17 cellular contexts compared by ENCODE assay signal in genomic region chr20:35008411-35009342, GRCh38. TPM values are rescaled to one million over a fixed set of nuclear protein-coding genes. Genes with fewer than 3 reads are reported as not detected.
DNase-seq lines count a peak whose midpoint lies in the region; ATAC-seq and TF ChIP-seq lines count a peak whose summit lies in the region.
"Had no signal": no experiment of that assay in that cellular context is flagged by ENCODE, and none has a peak within 500 bp of the region (broad histone marks: within the 10 kb centered on the region; RNA-seq: fewer than 3 reads in every experiment).

No MANE protein-coding gene starts in this region.

- intact Hi-C loops in adrenal gland (cut with DNase I) (no loop called here), Right ventricle myocardium superior (cut with DNase I) (loop anchor here (5.0 kb wide), 1 partner anchor 136 kb away; the partner anchor contains the start of gene GGT7), posterior cingulate gyrus (cut with DNase I) (no loop called here)

- peak; percentile 45 for ATAC-seq in Right ventricle myocardium superior (ENCODE audit: poor library complexity)
- ATAC-seq: T-cell had no signal

- H3K4me1 ChIP-seq in adrenal gland (replicated peaks in 1 of 2), result peaks cover 36 to 44% of the 10 kb centered on the region in 2 donors

- peak overlapping the region; percentile 62 to 83 (median 71) for H3K27ac ChIP-seq in adrenal gland
- H3K27ac ChIP-seq: upper lobe of left lung had no signal

- H3K4me3 ChIP-seq in adrenal gland, result no peak overlapping the region
- H3K4me3 ChIP-seq: skin epidermis, upper lobe of left lung had no signal

- TF ChIP-seq CTCF in adrenal gland (IDR thresholded peaks at IDR 0.05), result no peak

- no peaks in the 10 kb centered on the region for H3K9me3 ChIP-seq in adrenal gland (replicated peaks in 1 of 3)
- H3K9me3 ChIP-seq: upper lobe of left lung had no signal

- WGBS in adrenal gland, 4 donors, result 69 to 71% (median 70%) methylated on average over 11 to 14 of the region's 14 CpGs

- TF ChIP-seq POLR2A in adrenal gland (IDR thresholded peaks at IDR 0.05), result peak in 1 of 2 donors; percentile 52

- H3K27me3 ChIP-seq in adrenal gland, result no peaks in the 10 kb centered on the region
- H3K27me3 ChIP-seq: upper lobe of left lung had no signal

- H3K36me3 ChIP-seq in adrenal gland (replicated peaks in 1 of 2), result peaks cover 0 to 82% of the 10 kb centered on the region in 2 donors

- DNase-seq in AG08395 (ENCODE audit: low spot score), result peak; percentile 68
- peak; percentile 82 to 98 (median 96) for DNase-seq in adrenal gland
- DNase-seq in Right ventricle myocardium superior, result peak; percentile 74
- DNase-seq in posterior cingulate gyrus, result peak in 6 of 10 donors; percentile 1 to 80 (median 23)
- DNase-seq in DMS53 (lab: John Stamatoyannopoulos, UW), result no peak
- no peak for DNase-seq in hepatic stellate cell (ENCODE audit: low spot score)
- no peak for DNase-seq in stimulated activated CD4-positive, alpha-beta T cell treated with anti-CD3 and anti-CD28 coated beads, Interleukin-15, amount 100 ng/mL, for 24 hours
- no peak for DNase-seq in foreskin melanocyte
- DNase-seq: activated CD4-positive, alpha-beta T cell treated with anti-CD3 and anti-CD28 coated beads for 4 hours; activated T-cell treated with anti-CD3 and anti-CD28 coated beads, Interleukin-2, amount 50 U/mL, for 48 hours; DND-41; naive B cell; NCI-H345; OCI-M1; T-cell had no signal

RNA-seq across cellular contexts. Expression of gene MYH7B, which starts 53.0 kb away (rescaled TPM):
- 1 to 10 TPM in 1 of 8 donors, under 1 TPM in 6, not detected in 1; 0.07 to 1.1 (median 0.43) TPM for total RNA-seq in adrenal gland
- 1 to 10 TPM in 2 of 3 donors, under 1 TPM in 1; 0.11 to 9.6 (median 9.6) TPM for polyA plus RNA-seq in adrenal gland
- 222 TPM for total RNA-seq in Right ventricle myocardium superior

RNA-seq across cellular contexts. Expression of gene GSS, which starts 53.1 kb away (rescaled TPM):
- total RNA-seq in adrenal gland, result 10 to 100 TPM; 52.4 to 99.3 (median 78.0) TPM
- 100 to 1,000 TPM in 2 of 3 donors, 10 to 100 TPM in 1; 61.9 to 120 (median 116) TPM for polyA plus RNA-seq in adrenal gland
- total RNA-seq in Right ventricle myocardium superior, result 15.7 TPM

Comparison
In these comparisons a context has a peak if more than half of its experiments do, and no peak if none do; other contexts are left out.
1. DNase-seq: peak in AG08395 (single experiment), adrenal gland (7 of 7), Right ventricle myocardium superior (single experiment) and posterior cingulate gyrus (6 of 10); none in DMS53 (single experiment), hepatic stellate cell (single experiment), stimulated activated CD4-positive, alpha-beta T cell treated with anti-CD3 and anti-CD28 coated beads, Interleukin-15, amount 100 ng/mL, for 24 hours (single experiment) and foreskin melanocyte (single experiment).
2. RNA of gene MYH7B, which starts 53.0 kb away (total RNA-seq): 222 TPM in Right ventricle myocardium superior (single experiment); 0.07 to 1.1 TPM in adrenal gland; every median in the first group is over 100 times any median in the second.